ENCODE assay signal across 19 cellular contexts in genomic region chr3:16390581-16390980, GRCh38.
DNase-seq lines count a peak whose midpoint lies in the region; ATAC-seq and TF ChIP-seq lines count a peak whose summit lies in the region.
"Had no signal": no experiment of that assay in that cellular context is flagged by ENCODE, and none has a peak within 500 bp of the region (broad histone marks: within the 10 kb centered on the region; RNA-seq: fewer than 3 reads in every experiment).

No MANE protein-coding gene starts in this region.

- H3K4me1 ChIP-seq in GM23248 (ENCODE audit: insufficient read depth) (peaks cover 23% of the 10 kb centered on the region), uterus (peaks cover 5 to 7% of the 10 kb centered on the region in 2 donors)
- H3K4me1 ChIP-seq: SJCRH30 had no signal

- H2AFZ ChIP-seq in GM23248: no peak overlapping the region

- peak; percentile 51 for DNase-seq in GM23248
- peak; percentile 44 for DNase-seq in RPMI7951 (ENCODE audit: low read depth)
- peak; percentile 35 for DNase-seq in fibroblast of villous mesenchyme (ENCODE audit: low read depth)
- DNase-seq in uterus: no peak
- DNase-seq in HCEC 1CT: no peak
- DNase-seq in DMS 273 treated with DMSO at 0.1 percent for 48 hours (lab: John Stamatoyannopoulos, UW): no peak
- no peak for DNase-seq in natural killer cell treated with Interleukin-12 subunit alpha and Interleukin-12 subunit beta and Interleukin-15 and Interleukin-18, amount 100 ng/mL, for 72 hours (ENCODE audit: low spot score)
- DNase-seq: Calu3; CD8-positive, alpha-beta T cell; GF-D8; H7; KG1; NCI-H1092 treated with DMSO at 0.1 percent for 48 hours; NCI-H1436 treated with DMSO at 0.1 percent for 48 hours; NCI-H1930; NCI-H82; Peyer's patch; SJCRH30 had no signal

- in situ Hi-C loops in GM23248 (cut with MboI): no loop called here

- H3K4me1 Mint-ChIP-seq in natural killer cell treated with Interleukin-12 subunit alpha and Interleukin-12 subunit beta and Interleukin-15 and Interleukin-18, amount 100 ng/mL, for 72 hours (ENCODE audit: low read depth in 2 of 2): peaks cover 45 to 51% of the 10 kb centered on the region in 2 donors

- intact Hi-C loops in uterus (cut with DNase I; ENCODE audit: low total_unique reads): no loop called here

- H3K27ac Mint-ChIP-seq in natural killer cell treated with Interleukin-12 subunit alpha and Interleukin-12 subunit beta and Interleukin-15 and Interleukin-18, amount 100 ng/mL, for 72 hours: peak overlapping the region in 1 of 2 donors; percentile 15

- 28 to 44% methylated on average over 2 of the region's 2 CpGs for WGBS in GM23248 (ENCODE audit: low coverage in 1 of 2, low lambda C conversion rate in 2 of 2, missing lambda C conversion rate in 2 of 2), 2 experiments

- H3K9me3 Mint-ChIP-seq in natural killer cell treated with Interleukin-12 subunit alpha and Interleukin-12 subunit beta and Interleukin-15 and Interleukin-18, amount 100 ng/mL, for 72 hours: no peaks in the 10 kb centered on the region
- H3K9me3 Mint-ChIP-seq: CD8-positive, alpha-beta T cell had no signal

- no peak overlapping the region for H3K9ac ChIP-seq in GM23248
- H3K9ac ChIP-seq: BLaER1 had no signal

- H3K9me2 ChIP-seq in GM23248 (ENCODE audit: insufficient read depth): no peaks in the 10 kb centered on the region

- no peak overlapping the region for H3K4me2 ChIP-seq in GM23248 (ENCODE audit: unreplicated experiment)
- H3K4me2 ChIP-seq: BLaER1 had no signal

- H3F3A ChIP-seq in GM23248 (ENCODE audit: insufficient read depth): peaks cover 15% of the 10 kb centered on the region

- H3K4me3 ChIP-seq in GM23248: no peak overlapping the region
- H3K4me3 ChIP-seq in fibroblast of villous mesenchyme (ENCODE audit: low read depth, low read length): no peak overlapping the region
- no peak overlapping the region for H3K4me3 ChIP-seq in uterus
- H3K4me3 ChIP-seq: BLaER1, Peyer's patch, SJCRH30 had no signal

- H3K36me3 Mint-ChIP-seq in natural killer cell treated with Interleukin-12 subunit alpha and Interleukin-12 subunit beta and Interleukin-15 and Interleukin-18, amount 100 ng/mL, for 72 hours: peaks cover 10% of the 10 kb centered on the region

- TF ChIP-seq CTCF in fibroblast of villous mesenchyme (IDR thresholded peaks at IDR 0.05; ENCODE audit: insufficient read depth, low read depth, low read length): no peak
- no peak for TF ChIP-seq CTCF in uterus (IDR thresholded peaks at IDR 0.05)

- peaks cover 62% of the 10 kb centered on the region for H3K79me2 ChIP-seq in GM23248 (ENCODE audit: insufficient read depth)

- ATAC-seq in natural killer cell treated with Interleukin-12 subunit alpha and Interleukin-12 subunit beta and Interleukin-15 and Interleukin-18, amount 100 ng/mL, for 72 hours: no peak
- ATAC-seq: CD8-positive, alpha-beta T cell had no signal

- H3K36me3 ChIP-seq in GM23248 (ENCODE audit: low read depth) (no peaks in the 10 kb centered on the region), uterus (no peaks in the 10 kb centered on the region)
- H3K36me3 ChIP-seq: Peyer's patch, SJCRH30 had no signal

- H3K4me3 Mint-ChIP-seq in natural killer cell treated with Interleukin-12 subunit alpha and Interleukin-12 subunit beta and Interleukin-15 and Interleukin-18, amount 100 ng/mL, for 72 hours: no peak overlapping the region
- H3K4me3 Mint-ChIP-seq: CD8-positive, alpha-beta T cell had no signal

- H3K9me3 ChIP-seq in GM23248 (ENCODE audit: low read depth) (no peaks in the 10 kb centered on the region), uterus (no peaks in the 10 kb centered on the region)
- H3K9me3 ChIP-seq: BLaER1, Peyer's patch, SJCRH30 had no signal

- H4K20me1 ChIP-seq in GM23248 (ENCODE audit: insufficient read depth): no peaks in the 10 kb centered on the region

- no peak for TF ChIP-seq POLR2A in uterus (IDR thresholded peaks at IDR 0.05)

- no peaks in the 10 kb centered on the region for H3K27me3 ChIP-seq in GM23248 (replicated peaks; ENCODE audit: insufficient read depth)
- H3K27me3 ChIP-seq in uterus: no peaks in the 10 kb centered on the region
- H3K27me3 ChIP-seq: BLaER1, Peyer's patch, SJCRH30 had no signal

- H3K27ac ChIP-seq in GM23248 (no peak overlapping the region), uterus (peak overlapping the region; percentile 56 to 85)
- H3K27ac ChIP-seq: BLaER1, SJCRH30 had no signal

- no peaks in the 10 kb centered on the region for H3K27me3 Mint-ChIP-seq in natural killer cell treated with Interleukin-12 subunit alpha and Interleukin-12 subunit beta and Interleukin-15 and Interleukin-18, amount 100 ng/mL, for 72 hours

Comparison
In these comparisons a context has a peak if more than half of its experiments do, and no peak if none do; other contexts are left out.
1. DNase-seq: peak in GM23248 (single experiment), RPMI7951 (single experiment) and fibroblast of villous mesenchyme (single experiment); none in uterus (0 of 2), HCEC 1CT (single experiment), DMS 273 treated with DMSO at 0.1 percent for 48 hours (single experiment) and natural killer cell treated with Interleukin-12 subunit alpha and Interleukin-12 subunit beta and Interleukin-15 and Interleukin-18, amount 100 ng/mL, for 72 hours (single experiment).